ENCODE assay signal across 5 cellular contexts in the genomic region with DNA sequence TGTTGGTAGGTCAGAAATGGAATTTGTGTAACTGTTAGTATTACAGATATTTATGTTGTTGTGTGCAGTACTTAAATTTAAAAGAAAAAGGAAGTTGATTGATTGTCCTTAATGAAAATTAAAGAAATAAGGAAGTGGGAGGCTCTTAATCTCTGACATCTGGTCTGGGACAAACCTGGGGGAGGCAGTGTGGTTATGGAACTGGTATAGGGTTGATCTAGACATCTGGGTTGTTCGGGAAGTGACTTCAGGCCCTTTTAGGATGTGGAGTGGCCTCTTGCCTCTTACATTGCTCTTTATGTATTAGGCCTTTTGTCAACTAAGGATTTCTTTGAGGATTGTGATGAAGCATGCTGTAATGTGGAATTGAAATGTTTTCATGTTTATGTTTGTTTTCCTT. TPM values are rescaled to one million over a fixed set of nuclear protein-coding genes. Genes with fewer than 3 reads are reported as not detected.
DNase-seq lines count a peak whose midpoint lies in the region; ATAC-seq and TF ChIP-seq lines count a peak whose summit lies in the region.
"Not testable (repeated sequence)": the region's sequence is repeated elsewhere in the genome, so short reads cannot be mapped to it uniquely, and the experiment has no call there.
"Had no signal": no experiment of that assay in that cellular context is flagged by ENCODE, and none has a peak within 500 bp of the region (broad histone marks: within the 10 kb centered on the region; RNA-seq: fewer than 3 reads in every experiment).

No MANE protein-coding gene starts in this region.

- not testable (repeated sequence) for H3K36me3 Mint-ChIP-seq in activated B cell treated with CpG ODN at 0.5 μM for 24 hours (ENCODE audit: low read depth); memory B cell; stimulated activated naive B cell treated with anti-CD40 and anti-IgM and Interleukin-4, amounts not matched to agents 10 μg/mL and 1 μg/mL and 100 μg/mL, for 72 hours

- ATAC-seq in activated B cell treated with CpG ODN at 0.5 μM for 24 hours (ENCODE audit: low read depth), result peak; percentile 47
- ATAC-seq in Right ventricle myocardium superior (ENCODE audit: poor library complexity), result peak; percentile 62
- ATAC-seq in memory B cell (ENCODE audit: low read depth), result peak; percentile 58
- ATAC-seq in stimulated activated naive B cell treated with anti-CD40 and anti-IgM and Interleukin-4, amounts not matched to agents 10 μg/mL and 1 μg/mL and 100 μg/mL, for 72 hours (replicated peaks), result peak; percentile 38 to 42

- POLR2A ChIA-PET in activated B cell treated with CpG ODN at 0.5 μM for 24 hours (lab: Charles Lee), result not testable (repeated sequence)

- CTCF ChIA-PET in activated B cell treated with CpG ODN at 0.5 μM for 24 hours (lab: Charles Lee), result not testable (repeated sequence)

- intact Hi-C loops in activated B cell treated with CpG ODN at 0.5 μM for 24 hours (cut with micrococcal nuclease); Right ventricle myocardium superior (cut with DNase I): not testable (repeated sequence)

- not testable (repeated sequence) for DNase-seq in activated B cell treated with CpG ODN at 0.5 μM for 24 hours; Right ventricle myocardium superior; memory B cell (ENCODE audit: low spot score in 2 of 2); stimulated activated naive B cell treated with anti-CD40 and anti-IgM and Interleukin-4, amounts not matched to agents 10 μg/mL and 1 μg/mL and 100 μg/mL, for 72 hours

- not testable (repeated sequence) for TF ChIP-seq CTCF in activated B cell treated with CpG ODN at 0.5 μM for 24 hours (IDR thresholded peaks at IDR 0.05)

- not testable (repeated sequence) for H3K27me3 Mint-ChIP-seq in activated B cell treated with CpG ODN at 0.5 μM for 24 hours; memory B cell; stimulated activated naive B cell treated with anti-CD40 and anti-IgM and Interleukin-4, amounts not matched to agents 10 μg/mL and 1 μg/mL and 100 μg/mL, for 72 hours

- not testable (repeated sequence) for H3K4me3 Mint-ChIP-seq in activated B cell treated with CpG ODN at 0.5 μM for 24 hours; memory B cell; stimulated activated naive B cell treated with anti-CD40 and anti-IgM and Interleukin-4, amounts not matched to agents 10 μg/mL and 1 μg/mL and 100 μg/mL, for 72 hours

- not testable (repeated sequence) for H3K4me1 Mint-ChIP-seq in activated B cell treated with CpG ODN at 0.5 μM for 24 hours; memory B cell; stimulated activated naive B cell treated with anti-CD40 and anti-IgM and Interleukin-4, amounts not matched to agents 10 μg/mL and 1 μg/mL and 100 μg/mL, for 72 hours

- H3K27ac Mint-ChIP-seq in activated B cell treated with CpG ODN at 0.5 μM for 24 hours; memory B cell; stimulated activated naive B cell treated with anti-CD40 and anti-IgM and Interleukin-4, amounts not matched to agents 10 μg/mL and 1 μg/mL and 100 μg/mL, for 72 hours: not testable (repeated sequence)

- not testable (repeated sequence) for H3K9me3 Mint-ChIP-seq in activated B cell treated with CpG ODN at 0.5 μM for 24 hours; memory B cell; stimulated activated naive B cell treated with anti-CD40 and anti-IgM and Interleukin-4, amounts not matched to agents 10 μg/mL and 1 μg/mL and 100 μg/mL, for 72 hours

RNA-seq across cellular contexts. Expression of gene FAM72C, which starts 16.1 kb away (rescaled TPM):
- total RNA-seq in activated B cell treated with CpG ODN at 0.5 μM for 24 hours (0.27 and 0.49 TPM in 2 replicates), Right ventricle myocardium superior (not detected)
- total RNA-seq: CD4-positive, CD25-positive, alpha-beta regulatory T cell had no signal
